Comparison of ENCODE assay signal across 23 cellular contexts in genomic region chr3:34934660-34935059, GRCh38.
DNase-seq lines count a peak whose midpoint lies in the region; ATAC-seq lines count a peak whose summit lies in the region.
"Had no signal": no experiment of that assay in that cellular context is flagged by ENCODE, and none has a peak within 500 bp of the region (broad histone marks: within the 10 kb centered on the region; RNA-seq: fewer than 3 reads in every experiment).

No MANE protein-coding gene starts in this region.

- H3K9ac ChIP-seq in adipocyte (ENCODE audit: low read length) = no peak overlapping the region
- H3K9ac ChIP-seq: BLaER1 treated with 17β-estradiol and CSF1 and Interleukin-3, amounts not matched to agents 10 nM and 100 nM had no signal

- H3K4me1 ChIP-seq in adipocyte (ENCODE audit: control insufficient read depth, insufficient read depth, low read length) = no peaks in the 10 kb centered on the region
- H3K4me1 ChIP-seq: A549; BE2C; BLaER1 treated with 17β-estradiol and CSF1 and Interleukin-3, amounts not matched to agents 10 nM and 100 nM; HAP-1 had no signal

- no peaks in the 10 kb centered on the region for H3K36me3 ChIP-seq in adipocyte (ENCODE audit: control insufficient read depth, insufficient read depth, low read length, severe bottlenecking)
- H3K36me3 ChIP-seq: BE2C; BLaER1 treated with 17β-estradiol and CSF1 and Interleukin-3, amounts not matched to agents 10 nM and 100 nM; HAP-1 had no signal

- DNase-seq in adipocyte (ENCODE audit: low read depth) = peak; percentile 40
- DNase-seq in glomerular visceral epithelial cell (ENCODE audit: extremely low spot score) = peak; percentile 28
- peak; percentile 8 for DNase-seq in left kidney (ENCODE audit: low read depth, low spot score)
- DNase-seq in activated CD8-positive, alpha-beta memory T cell treated with anti-CD3 and anti-CD28 coated beads, Interleukin-2, amount 50 U/mL, for 4 hours = no peak
- DNase-seq in NCI-H2081 treated with DMSO at 0.1 percent for 48 hours (lab: John Stamatoyannopoulos, UW) = no peak
- no peak for DNase-seq in mesenteric fat pad (ENCODE audit: low spot score)
- DNase-seq: 8988T; ACHN; AML-193; BE2C; CD4-positive, alpha-beta T cell; CD8-positive, alpha-beta memory T cell; DMS 273 treated with DMSO at 0.1 percent for 48 hours; DMS79; EL; GDM1; GOT3; HFFc6 had no signal

- no peak overlapping the region for H3K4me3 ChIP-seq in adipocyte (ENCODE audit: low read length)
- H3K4me3 ChIP-seq: A549; BLaER1 treated with 17β-estradiol and CSF1 and Interleukin-3, amounts not matched to agents 10 nM and 100 nM; GM12878; HAP-1 had no signal

- no peak for ATAC-seq in GM19397 (IDR thresholded peaks at IDR 0.05; ENCODE audit: unreplicated experiment)
- ATAC-seq: A549, GM12878 had no signal

- no peaks in the 10 kb centered on the region for H3K27me3 ChIP-seq in adipocyte (replicated peaks; ENCODE audit: control insufficient read depth, insufficient read depth, low read length)
- H3K27me3 ChIP-seq: BE2C; BLaER1 treated with 17β-estradiol and CSF1 and Interleukin-3, amounts not matched to agents 10 nM and 100 nM had no signal

- H3K9me3 ChIP-seq in adipocyte (ENCODE audit: control insufficient read depth, low read length) = peaks cover 9% of the 10 kb centered on the region
- H3K9me3 ChIP-seq: BE2C, HAP-1 had no signal

Comparison
In these comparisons a context has a peak if more than half of its experiments do, and no peak if none do; other contexts are left out.
1. DNase-seq: peak in adipocyte (single experiment), glomerular visceral epithelial cell (single experiment) and left kidney (single experiment); none in activated CD8-positive, alpha-beta memory T cell treated with anti-CD3 and anti-CD28 coated beads, Interleukin-2, amount 50 U/mL, for 4 hours (single experiment), NCI-H2081 treated with DMSO at 0.1 percent for 48 hours (single experiment) and mesenteric fat pad (single experiment).